ENCODE assay signal across 1 cellular context in genomic region chr3:133669949-133670524, GRCh38.
TF ChIP-seq lines count a peak whose summit lies in the region.

No MANE protein-coding gene starts in this region.

TF ChIP-seq in HepG2, 621 proteins besides CTCF, POLR2A, EP300 and RAD21 (continued from another document and continues in another):
- no peak for TF ChIP-seq FUBP1 (CRISPR knock-in tag; IDR thresholded peaks at IDR 0.05; ENCODE audit: borderline replicate concordance)
- TF ChIP-seq RBFOX2 (IDR thresholded peaks at IDR 0.05; ENCODE audit: low read depth, low read length), result peak; percentile 74
- TF ChIP-seq TCF7L2 (IDR thresholded peaks at IDR 0.05; ENCODE audit: low read depth, low read length), result peak; percentile 49; the same call in 1 of the 2 replicates
- peak; percentile 79 for TF ChIP-seq TGIF2 (CRISPR knock-in tag; IDR thresholded peaks at IDR 0.05)
- TF ChIP-seq ZFY (CRISPR knock-in tag; IDR thresholded peaks at IDR 0.05), result no peak; the same call in 1 of the 2 replicates
- peak; percentile 42; the same call in 1 of the 2 replicates for TF ChIP-seq SALL2 (CRISPR knock-in tag; IDR thresholded peaks at IDR 0.05)
- TF ChIP-seq ZNF3 (CRISPR knock-in tag; IDR thresholded peaks at IDR 0.05), result no peak
- TF ChIP-seq ZFP36 (IDR thresholded peaks at IDR 0.05; ENCODE audit: borderline replicate concordance, low read depth, low read length, partially characterized antibody), result no peak
- 0 out of 2 replicates have a peak, but pooled peaks have one; percentile 47 for TF ChIP-seq ZNF335 (CRISPR knock-in tag; IDR thresholded peaks at IDR 0.05)
- no peak for TF ChIP-seq SMARCC2 (IDR thresholded peaks at IDR 0.05)
- 0 out of 2 replicates have a peak, but pooled peaks have one; percentile 9 for TF ChIP-seq PHF8 (CRISPR knock-in tag; IDR thresholded peaks at IDR 0.05)
- 0 out of 2 replicates have a peak, but pooled peaks have one; percentile 62 for TF ChIP-seq NKX3-1 (CRISPR knock-in tag; IDR thresholded peaks at IDR 0.05)
- TF ChIP-seq TEF (CRISPR knock-in tag; IDR thresholded peaks at IDR 0.05), result no peak
- TF ChIP-seq ZNF446 (CRISPR knock-in tag; IDR thresholded peaks at IDR 0.05), result no peak
- no peak for TF ChIP-seq ZNF766 (CRISPR knock-in tag; IDR thresholded peaks at IDR 0.05; ENCODE audit: borderline replicate concordance)
- peak; percentile 35; the same call in 1 of the 3 replicates for TF ChIP-seq MXI1 (IDR thresholded peaks at IDR 0.05; ENCODE audit: borderline replicate concordance, low read depth, low read length)
- TF ChIP-seq TEAD3 (CRISPR knock-in tag; optimal IDR thresholded peaks at IDR 0.05; ENCODE audit: borderline replicate concordance), result peak; percentile 43
- peak; percentile 12; the same call in 1 of the 2 replicates for TF ChIP-seq HNF4G (IDR thresholded peaks at IDR 0.05; ENCODE audit: borderline replicate concordance, low read depth, low read length)
- no peak for TF ChIP-seq HNF4G (CRISPR knock-in tag; IDR thresholded peaks at IDR 0.05; ENCODE audit: borderline replicate concordance, low read depth)
- TF ChIP-seq CHD4 (IDR thresholded peaks at IDR 0.05; ENCODE audit: borderline replicate concordance, low read length), result peak; percentile 80; the same call in 1 of the 2 replicates
- no peak for TF ChIP-seq ARID3A (IDR thresholded peaks at IDR 0.05; ENCODE audit: low read depth, low read length)
- TF ChIP-seq ZSCAN21 (CRISPR knock-in tag; IDR thresholded peaks at IDR 0.05; ENCODE audit: borderline replicate concordance), result no peak
- TF ChIP-seq TOPORS (CRISPR knock-in tag; IDR thresholded peaks at IDR 0.05), result peak; percentile 55; the same call in 1 of the 2 replicates
- peak; percentile 31 for TF ChIP-seq POLR2G (IDR thresholded peaks at IDR 0.05; ENCODE audit: low read depth, low read length)
- TF ChIP-seq ZNF564 (CRISPR knock-in tag; IDR thresholded peaks at IDR 0.05), result peak; percentile 66; the same call in 1 of the 2 replicates
- no peak for TF ChIP-seq HNRNPK (IDR thresholded peaks at IDR 0.05; ENCODE audit: low read depth, low read length, poor library complexity, severe bottlenecking)
- peak; percentile 22; the same call in 1 of the 2 replicates for TF ChIP-seq ZSCAN20 (CRISPR knock-in tag; IDR thresholded peaks at IDR 0.05; ENCODE audit: borderline replicate concordance)
- TF ChIP-seq ZNF432 (CRISPR knock-in tag; IDR thresholded peaks at IDR 0.05; ENCODE audit: borderline replicate concordance), result no peak
- TF ChIP-seq HNRNPUL1 (IDR thresholded peaks at IDR 0.05; ENCODE audit: low read depth, low read length), result no peak
- 0 out of 2 replicates have a peak, but pooled peaks have one; percentile 35 for TF ChIP-seq ARID2 (CRISPR knock-in tag; IDR thresholded peaks at IDR 0.05; ENCODE audit: borderline replicate concordance)
- TF ChIP-seq ASH2L (IDR thresholded peaks at IDR 0.05; ENCODE audit: insufficient read length, low read depth, low read length), result peak; percentile 95
- TF ChIP-seq POLR2AphosphoS2 (IDR thresholded peaks at IDR 0.05; ENCODE audit: low read depth, low read length), result no peak
- TF ChIP-seq ZNF33A (CRISPR knock-in tag; IDR thresholded peaks at IDR 0.05; ENCODE audit: borderline replicate concordance), result 0 out of 2 replicates have a peak, but pooled peaks have one; percentile 23
- peak; percentile 16; the same call in 1 of the 2 replicates for TF ChIP-seq SSRP1 (CRISPR knock-in tag; IDR thresholded peaks at IDR 0.05)
- TF ChIP-seq E2F1 (CRISPR knock-in tag; IDR thresholded peaks at IDR 0.05), result 0 out of 2 replicates have a peak, but pooled peaks have one; percentile 22
- 0 out of 4 replicates have a peak, but pooled peaks of 1 of the 2 experiments have one; percentile 29 for TF ChIP-seq NR2F1 (CRISPR knock-in tag; IDR thresholded peaks at IDR 0.05)
- TF ChIP-seq KLF6 (CRISPR knock-in tag; IDR thresholded peaks at IDR 0.05), result no peak
- TF ChIP-seq MAX (IDR thresholded peaks at IDR 0.05), result peak; percentile 15; the same call in 1 of the 2 replicates
- no peak for TF ChIP-seq NFYB (CRISPR knock-in tag; IDR thresholded peaks at IDR 0.05)
- TF ChIP-seq HIC2 (CRISPR knock-in tag; IDR thresholded peaks at IDR 0.05; ENCODE audit: low read depth), result 0 out of 2 replicates have a peak, but pooled peaks have one; percentile 12
- peak; percentile 76; the same call in 1 of the 2 replicates for TF ChIP-seq EHMT2 (IDR thresholded peaks at IDR 0.05; ENCODE audit: borderline replicate concordance, low read depth, low read length)
- 0 out of 2 replicates have a peak, but pooled peaks have one; percentile 20 for TF ChIP-seq BCL3 (CRISPR knock-in tag; IDR thresholded peaks at IDR 0.05)
- TF ChIP-seq XBP1 (CRISPR knock-in tag; IDR thresholded peaks at IDR 0.05), result no peak
- 0 out of 2 replicates have a peak, but pooled peaks have one; percentile 37 for TF ChIP-seq ZNF652 (CRISPR knock-in tag; IDR thresholded peaks at IDR 0.05; ENCODE audit: borderline replicate concordance, low read depth)
- TF ChIP-seq ZNF644 (CRISPR knock-in tag; IDR thresholded peaks at IDR 0.05; ENCODE audit: low read depth), result peak; percentile 28; the same call in 1 of the 2 replicates
- 0 out of 2 replicates have a peak, but pooled peaks have one; percentile 43 for TF ChIP-seq HNRNPL (IDR thresholded peaks at IDR 0.05; ENCODE audit: low read depth, low read length)
- TF ChIP-seq YY1 (IDR thresholded peaks at IDR 0.05; ENCODE audit: insufficient read depth, insufficient replicate concordance, low read depth, low read length), result peak; percentile 11
- TF ChIP-seq ZBTB43 (CRISPR knock-in tag; conservative IDR thresholded peaks at IDR 0.05), result no peak
- TF ChIP-seq ZNF646 (CRISPR knock-in tag; IDR thresholded peaks at IDR 0.05), result peak; percentile 66; the same call in 1 of the 2 replicates
- TF ChIP-seq MIER2 (CRISPR knock-in tag; IDR thresholded peaks at IDR 0.05), result no peak
